ENCODE assay signal across 16 cellular contexts in genomic region chr5:78570646-78571045, GRCh38.
DNase-seq lines count a peak whose midpoint lies in the region; ATAC-seq and TF ChIP-seq lines count a peak whose summit lies in the region.
"Had no signal": no experiment of that assay in that cellular context is flagged by ENCODE, and none has a peak within 500 bp of the region (broad histone marks: within the 10 kb centered on the region; RNA-seq: fewer than 3 reads in every experiment).

No MANE protein-coding gene starts in this region.

- CTCF ChIA-PET in SK-N-SH (lab: Yijun Ruan, JAX): no interaction called here

- H3K23ac ChIP-seq in H9 (ENCODE audit: insufficient read length, low read depth, low read length): no peak overlapping the region

- no peak overlapping the region for H4K91ac ChIP-seq in H9 (ENCODE audit: insufficient read length, low read depth, low read length)

- H3K79me2 ChIP-seq in SK-N-SH (ENCODE audit: insufficient read depth): peaks cover 97% of the 10 kb centered on the region
- H3K79me2 ChIP-seq in H9 (ENCODE audit: insufficient read depth, low read length): peaks cover 5% of the 10 kb centered on the region; the same call in 1 of the 2 replicates

- no peak overlapping the region for H3K4ac ChIP-seq in H9 (ENCODE audit: low read depth, low read length)

- H3K23me2 ChIP-seq in H9 (ENCODE audit: insufficient read length, low read depth, low read length, poor library complexity, severe bottlenecking): no peaks in the 10 kb centered on the region

- no peak overlapping the region for H4K5ac ChIP-seq in H9 (ENCODE audit: insufficient read length, low read depth, low read length)

- H3K79me1 ChIP-seq in H9 (ENCODE audit: insufficient read depth, low read depth, low read length, poor library complexity, severe bottlenecking): peaks cover 4% of the 10 kb centered on the region

- peak overlapping the region in 2 of 3 experiments; percentile 44 to 81; a peak in 2 of 7 replicates for H3K27ac Mint-ChIP-seq in H9
- H3K27ac Mint-ChIP-seq: B cell; CD4-positive, alpha-beta T cell; HFFc6 had no signal

- H3F3A ChIP-seq in SK-N-SH (replicated peaks; ENCODE audit: insufficient read depth): peaks cover 27% of the 10 kb centered on the region

- no peak overlapping the region for H2AK5ac ChIP-seq in H9 (ENCODE audit: insufficient read length, low read length)

- H2BK20ac ChIP-seq in H9 (ENCODE audit: low read depth, low read length, poor library complexity, severe bottlenecking): no peak overlapping the region

- no peaks in the 10 kb centered on the region for H3K27me3 Mint-ChIP-seq in H9 (ENCODE audit: low read depth)
- H3K27me3 Mint-ChIP-seq: B cell had no signal

- WGBS in SK-N-SH (ENCODE audit: low lambda C conversion rate): 96% methylated on average over 5 of the region's 5 CpGs
- WGBS in H9 (ENCODE audit: extremely low coverage, insufficient read length, low lambda C conversion rate): no CpG with 5 or more reads among the region's 5 CpGs
- 93 to 96% methylated on average over 5 of the region's 5 CpGs for WGBS in upper lobe of left lung, 2 donors

- H3K4me3 ChIP-seq in SK-N-SH (ENCODE audit: low read depth in 2 of 2, low read length in 1 of 2) (no peak overlapping the region), breast epithelium (no peak overlapping the region), upper lobe of left lung (no peak overlapping the region)
- H3K4me3 ChIP-seq: GM12878, HAP-1 had no signal

- H2BK120ac ChIP-seq in H9 (ENCODE audit: low read depth, low read length, poor library complexity, severe bottlenecking): no peak overlapping the region

- intact Hi-C loops in breast epithelium (cut with DNase I; ENCODE audit: low total_unique reads): no loop called here

- ATAC-seq in SK-N-SH treated with all-trans-retinoic acid at 6 μM for 48 hours: no peak
- no peak for ATAC-seq in HG02759 (IDR thresholded peaks at IDR 0.05; ENCODE audit: unreplicated experiment)
- ATAC-seq in upper lobe of left lung (ENCODE audit: low FRiP score in 2 of 2): no peak
- ATAC-seq: GM12878 had no signal

- H3K14ac ChIP-seq in H9 (ENCODE audit: insufficient read depth, low read length): no peak overlapping the region

- peaks cover 33% of the 10 kb centered on the region in 2 experiments for H3K4me1 Mint-ChIP-seq in H9

- no peak overlapping the region for H3K4me2 ChIP-seq in SK-N-SH
- H3K4me2 ChIP-seq in H9 (ENCODE audit: insufficient read depth, insufficient read length, low read length): no peak overlapping the region

- DNase-seq in SK-N-SH (no peak), H9 (no peak), breast epithelium (ENCODE audit: low spot score in 2 of 2) (no peak), NCI-H1417 (lab: John Stamatoyannopoulos, UW) (no peak), upper lobe of left lung (no peak)
- DNase-seq: C1 segment of cervical spinal cord; CD4-positive, alpha-beta T cell; DMS79; GOT3; HFFc6 had no signal

- peaks cover 22 to 41% of the 10 kb centered on the region in 2 experiments for H3K4me1 ChIP-seq in SK-N-SH (ENCODE audit: control insufficient read depth in 1 of 2, insufficient read depth in 2 of 2, low read depth in 1 of 2, low read length in 1 of 2)
- H3K4me1 ChIP-seq in H9 (ENCODE audit: insufficient read depth, low read length): peaks cover 7% of the 10 kb centered on the region
- peaks cover 10 to 40% of the 10 kb centered on the region in 2 donors for H3K4me1 ChIP-seq in breast epithelium
- peaks cover 7 to 27% (median 18%) of the 10 kb centered on the region in 4 donors for H3K4me1 ChIP-seq in upper lobe of left lung

- H2BK15ac ChIP-seq in H9 (ENCODE audit: low read depth, low read length): no peak overlapping the region

- TF ChIP-seq RAD21 in SK-N-SH (IDR thresholded peaks at IDR 0.05; ENCODE audit: low read length): no peak

- TF ChIP-seq EP300 in SK-N-SH (IDR thresholded peaks at IDR 0.05; ENCODE audit: borderline replicate concordance in 1 of 2, low read depth in 1 of 2, low read length in 1 of 2) (no peak), upper lobe of left lung (IDR thresholded peaks at IDR 0.05) (no peak)

- TF ChIP-seq CTCF in SK-N-SH (IDR thresholded peaks at IDR 0.05): no peak
- no peak for TF ChIP-seq CTCF in H9 (conservative IDR thresholded peaks at IDR 0.05)
- TF ChIP-seq CTCF in breast epithelium (IDR thresholded peaks at IDR 0.05): no peak
- TF ChIP-seq CTCF in upper lobe of left lung (IDR thresholded peaks at IDR 0.05): no peak

- POLR2A ChIA-PET in SK-N-SH (lab: Yijun Ruan, JAX): no interaction called here

- H3K9ac ChIP-seq in SK-N-SH (no peak overlapping the region), H9 (ENCODE audit: extremely low read depth, insufficient read length, low read length) (no peak overlapping the region)

- no peak overlapping the region for H2AFZ ChIP-seq in SK-N-SH (ENCODE audit: low read depth)
- no peak overlapping the region for H2AFZ ChIP-seq in H9 (ENCODE audit: low read length)

- peak overlapping the region in 1 of 2 experiments; percentile 21; a peak in 1 of 4 replicates for H3K27ac ChIP-seq in SK-N-SH (ENCODE audit: low read depth in 2 of 2, low read length in 1 of 2)
- no peak overlapping the region for H3K27ac ChIP-seq in H9 (ENCODE audit: insufficient read length, low read depth, low read length)
- H3K27ac ChIP-seq in breast epithelium: peak overlapping the region; percentile 6 to 40
- H3K27ac ChIP-seq in upper lobe of left lung: no peak overlapping the region
- H3K27ac ChIP-seq: HL-60 had no signal

- TF ChIP-seq POLR2A in breast epithelium (IDR thresholded peaks at IDR 0.05): no peak
- TF ChIP-seq POLR2A in upper lobe of left lung (IDR thresholded peaks at IDR 0.05): no peak

- peaks cover 0 to 14% of the 10 kb centered on the region in 2 experiments for H3K36me3 ChIP-seq in SK-N-SH (replicated peaks in 1 of 2; ENCODE audit: control insufficient read depth in 1 of 2, insufficient read depth in 2 of 2, low read length in 1 of 2)
- no peaks in the 10 kb centered on the region for H3K36me3 ChIP-seq in breast epithelium
- H3K36me3 ChIP-seq in upper lobe of left lung: no peaks in the 10 kb centered on the region
- H3K36me3 ChIP-seq: HAP-1 had no signal

- H3K9me3 ChIP-seq in SK-N-SH (peaks cover 3% of the 10 kb centered on the region; the same call in 1 of the 2 replicates), H9 (ENCODE audit: control insufficient read depth, low read depth, low read length) (no peaks in the 10 kb centered on the region), breast epithelium (no peaks in the 10 kb centered on the region), upper lobe of left lung (no peaks in the 10 kb centered on the region)
- H3K9me3 ChIP-seq: HAP-1 had no signal

- H3K4me3 Mint-ChIP-seq in H9: no peak overlapping the region
- H3K4me3 Mint-ChIP-seq: B cell; CD4-positive, alpha-beta T cell; HFFc6 had no signal

- no peaks in the 10 kb centered on the region for H3K9me2 ChIP-seq in SK-N-SH

- no peak overlapping the region for H3K18ac ChIP-seq in H9 (ENCODE audit: insufficient read length, low read depth, low read length)

- no peak overlapping the region for H4K8ac ChIP-seq in H9 (replicated peaks; ENCODE audit: insufficient read length, low read depth, low read length)

- H2BK12ac ChIP-seq in H9 (ENCODE audit: insufficient read length, low read depth, low read length): no peak overlapping the region

- H3T11ph ChIP-seq in H9 (ENCODE audit: low read length): no peak overlapping the region

- no peaks in the 10 kb centered on the region for H3K9me3 Mint-ChIP-seq in H9
- H3K9me3 Mint-ChIP-seq: HFFc6 had no signal

- peaks cover 0 to 2% (median 0%) of the 10 kb centered on the region in 3 experiments; a peak in 3 of 7 replicates for H3K36me3 Mint-ChIP-seq in H9 (ENCODE audit: insufficient read depth in 1 of 3, low read depth in 3 of 3)

- H4K20me1 ChIP-seq in SK-N-SH (ENCODE audit: insufficient read depth) (0 out of 2 replicates have a peak, but pooled peaks cover 4% of the 10 kb centered on the region), H9 (ENCODE audit: control insufficient read depth, insufficient read depth, insufficient read length) (no peaks in the 10 kb centered on the region)

- H3K27me3 ChIP-seq in SK-N-SH (ENCODE audit: insufficient read depth) (no peaks in the 10 kb centered on the region), H9 (ENCODE audit: insufficient read depth, low read length) (no peaks in the 10 kb centered on the region), breast epithelium (no peaks in the 10 kb centered on the region), upper lobe of left lung (no peaks in the 10 kb centered on the region)

- no peak overlapping the region for H3K56ac ChIP-seq in H9 (ENCODE audit: insufficient read length, low read depth, low read length)

- H2BK5ac ChIP-seq in H9 (ENCODE audit: insufficient read length, low read length): no peak overlapping the region

TF ChIP-seq in SK-N-SH, 30 proteins besides CTCF, POLR2A, EP300 and RAD21:
- TF ChIP-seq SMC3 (IDR thresholded peaks at IDR 0.05; ENCODE audit: low read depth, low read length): no peak
- peak; percentile 11; the same call in 1 of the 2 replicates for TF ChIP-seq TCF12 (IDR thresholded peaks at IDR 0.05)

TF ChIP-seq in SK-N-SH treated with all-trans-retinoic acid at 6 μM for 48 hours, 23 proteins besides CTCF, POLR2A, EP300 and RAD21 (continues in another document):
- TF ChIP-seq ZFP30 (CRISPR knock-in tag; IDR thresholded peaks at IDR 0.05) (no peak), ZNF565 (CRISPR knock-in tag; conservative IDR thresholded peaks at IDR 0.05; ENCODE audit: low read depth) (no peak), CSDC2 (CRISPR knock-in tag; IDR thresholded peaks at IDR 0.05) (no peak), OSR1 (CRISPR knock-in tag; IDR thresholded peaks at IDR 0.05) (no peak), BACH2 (CRISPR knock-in tag; IDR thresholded peaks at IDR 0.05; ENCODE audit: borderline replicate concordance) (no peak), PATZ1 (CRISPR knock-in tag; IDR thresholded peaks at IDR 0.05; ENCODE audit: borderline replicate concordance) (no peak)

Comparison
In these comparisons a context has a peak if more than half of its experiments do, and no peak if none do; other contexts are left out.
1. H3K27ac ChIP-seq: peak in breast epithelium (2 of 2); none in H9 (single experiment) and upper lobe of left lung (0 of 4).